ENCODE assay signal across 21 cellular contexts in genomic region chr4:81217794-81218193, GRCh38. TPM values are rescaled to one million over a fixed set of nuclear protein-coding genes. Genes with fewer than 3 reads are reported as not detected.
DNase-seq lines count a peak whose midpoint lies in the region; ATAC-seq, FAIRE-seq and TF ChIP-seq lines count a peak whose summit lies in the region.
"Had no signal": no experiment of that assay in that cellular context is flagged by ENCODE, and none has a peak within 500 bp of the region (broad histone marks: within the 10 kb centered on the region; RNA-seq: fewer than 3 reads in every experiment).

No MANE protein-coding gene starts in this region.

- no peak for FAIRE-seq in small intestine (lab: Jason Lieb, UNC)
- FAIRE-seq: A549, D721Med, G401.6, GM12891, GM19239 had no signal

- H3K4me1 ChIP-seq in esophagus muscularis mucosa (peaks cover 2 to 19% (median 16%) of the 10 kb centered on the region in 4 donors), small intestine (ENCODE audit: control insufficient read depth in 2 of 2, insufficient read depth in 1 of 2, low read depth in 1 of 2, low read length in 1 of 2) (peaks cover 4 to 12% of the 10 kb centered on the region in 2 donors), osteoblast (ENCODE audit: insufficient read depth, low read length) (no peaks in the 10 kb centered on the region)
- H3K4me1 ChIP-seq: A549; BLaER1 treated with 17β-estradiol and CSF1 and Interleukin-3, amounts not matched to agents 10 nM and 100 nM; Caco-2 had no signal

- H3K27me3 ChIP-seq in esophagus muscularis mucosa = peaks cover 0 to 7% (median 0%) of the 10 kb centered on the region in 4 donors
- H3K27me3 ChIP-seq in small intestine (ENCODE audit: control insufficient read depth in 2 of 2, insufficient read depth in 2 of 2, low read length in 2 of 2) = peaks cover 0 to 2% of the 10 kb centered on the region in 2 donors
- H3K27me3 ChIP-seq in osteoblast (ENCODE audit: insufficient read depth, low read length) = peaks cover 26% of the 10 kb centered on the region
- H3K27me3 ChIP-seq: BLaER1 treated with 17β-estradiol and CSF1 and Interleukin-3, amounts not matched to agents 10 nM and 100 nM had no signal

- ATAC-seq in left colon = peak; percentile 49
- ATAC-seq: A549; CD8-positive, alpha-beta T cell had no signal

- intact Hi-C loops in esophagus muscularis mucosa (cut with DNase I) (no loop called here), left colon (cut with DNase I, micrococcal nuclease) (no loop called here)

- peak; percentile 81 for DNase-seq in esophagus muscularis mucosa (ENCODE audit: extremely low spot score)
- no peak for DNase-seq in left colon
- DNase-seq in small intestine = peak; percentile 81
- DNase-seq in osteoblast (ENCODE audit: insufficient read length, low spot score, missing footprints) = no peak
- no peak for DNase-seq in NCI-H82 treated with DMSO at 0.1 percent for 48 hours (lab: John Stamatoyannopoulos, UW; ENCODE audit: unreplicated experiment)
- DNase-seq in T-helper 2 cell = no peak
- DNase-seq: AML-193; Caco-2; Calu3; CD4-positive, alpha-beta T cell; CD8-positive, alpha-beta T cell; DMS79 treated with DMSO at 0.1 percent for 48 hours; GF-D8 had no signal

- H3K36me3 ChIP-seq in esophagus muscularis mucosa (no peaks in the 10 kb centered on the region), small intestine (ENCODE audit: control insufficient read depth in 2 of 2, insufficient read depth in 2 of 2, low read length in 2 of 2) (no peaks in the 10 kb centered on the region), osteoblast (ENCODE audit: insufficient read depth, low read length) (no peaks in the 10 kb centered on the region)
- H3K36me3 ChIP-seq: BLaER1 treated with 17β-estradiol and CSF1 and Interleukin-3, amounts not matched to agents 10 nM and 100 nM had no signal

- H4K20me1 ChIP-seq in osteoblast (ENCODE audit: insufficient read depth, low read length) = no peaks in the 10 kb centered on the region
- H4K20me1 ChIP-seq: BLaER1 treated with 17β-estradiol and CSF1 and Interleukin-3, amounts not matched to agents 10 nM and 100 nM had no signal

- H3K4me3 ChIP-seq in esophagus muscularis mucosa = no peak overlapping the region
- no peak overlapping the region for H3K4me3 ChIP-seq in small intestine (ENCODE audit: low read depth in 1 of 2, low read length in 2 of 2)
- no peak overlapping the region for H3K4me3 ChIP-seq in osteoblast (ENCODE audit: insufficient read depth, low read length)
- H3K4me3 ChIP-seq: A549; BLaER1 treated with 17β-estradiol and CSF1 and Interleukin-3, amounts not matched to agents 10 nM and 100 nM had no signal

- no peaks in the 10 kb centered on the region for H3K79me2 ChIP-seq in osteoblast (ENCODE audit: insufficient read depth, low read length)

- no peak for TF ChIP-seq POLR2A in esophagus muscularis mucosa (IDR thresholded peaks at IDR 0.05; ENCODE audit: low read depth)

- H3K27ac ChIP-seq in esophagus muscularis mucosa (replicated peaks in 1 of 4) (no peak overlapping the region), small intestine (ENCODE audit: low read depth in 1 of 2, low read length in 1 of 2) (peak overlapping the region in 1 of 2 donors; percentile 50), osteoblast (ENCODE audit: low read depth, low read length) (no peak overlapping the region)
- H3K27ac ChIP-seq: 22Rv1; A549; BLaER1 treated with 17β-estradiol and CSF1 and Interleukin-3, amounts not matched to agents 10 nM and 100 nM; C4-2B had no signal

- H2AFZ ChIP-seq in osteoblast (ENCODE audit: low read length) = no peak overlapping the region

- H3K4me2 ChIP-seq in osteoblast (ENCODE audit: insufficient read depth, low read length) = no peak overlapping the region
- H3K4me2 ChIP-seq: A549; BLaER1 treated with 17β-estradiol and CSF1 and Interleukin-3, amounts not matched to agents 10 nM and 100 nM had no signal

- 70% methylated on average over 3 of the region's 3 CpGs for WGBS in esophagus muscularis mucosa
- WGBS in small intestine, 3 donors = 14 to 52% (median 44%) methylated on average over 3 of the region's 3 CpGs

- H3K9me3 ChIP-seq in esophagus muscularis mucosa (no peaks in the 10 kb centered on the region), small intestine (ENCODE audit: control insufficient read depth, low read depth) (no peaks in the 10 kb centered on the region), osteoblast (ENCODE audit: low read depth, low read length) (no peaks in the 10 kb centered on the region)
- H3K9me3 ChIP-seq: A549, Caco-2 had no signal

- no peak for TF ChIP-seq CTCF in esophagus muscularis mucosa (IDR thresholded peaks at IDR 0.05)
- TF ChIP-seq CTCF in osteoblast (IDR thresholded peaks at IDR 0.05; ENCODE audit: extremely low read depth, low read depth, low read length) = no peak

- no peak for TF ChIP-seq EP300 in esophagus muscularis mucosa (IDR thresholded peaks at IDR 0.05)

RNA-seq across cellular contexts. Expression of gene PRKG2, which starts 2.8 kb away (rescaled TPM):
- total RNA-seq in esophagus muscularis mucosa = 10 to 100 TPM in 1 of 4 donors, 1 to 10 TPM in 3; 7.3 to 11.2 (median 8.8) TPM
- total RNA-seq in left colon = 10 to 100 TPM in 1 of 2 donors, 1 to 10 TPM in 1; 8.0 to 12.3 TPM
- 10 to 100 TPM in 2 of 3 donors, 1 to 10 TPM in 1; 2.1 to 21.6 (median 18.6) TPM for polyA plus RNA-seq in small intestine
- total RNA-seq in osteoblast = 0.72 and 0.88 TPM in 2 replicates

Comparison
In these comparisons a context has a peak if more than half of its experiments do, and no peak if none do; other contexts are left out.
1. DNase-seq: peak in esophagus muscularis mucosa (single experiment) and small intestine (single experiment); none in left colon (0 of 2), osteoblast (single experiment), NCI-H82 treated with DMSO at 0.1 percent for 48 hours (single experiment) and T-helper 2 cell (0 of 5).